12 cellular contexts compared by ENCODE assay signal in the genomic region with DNA sequence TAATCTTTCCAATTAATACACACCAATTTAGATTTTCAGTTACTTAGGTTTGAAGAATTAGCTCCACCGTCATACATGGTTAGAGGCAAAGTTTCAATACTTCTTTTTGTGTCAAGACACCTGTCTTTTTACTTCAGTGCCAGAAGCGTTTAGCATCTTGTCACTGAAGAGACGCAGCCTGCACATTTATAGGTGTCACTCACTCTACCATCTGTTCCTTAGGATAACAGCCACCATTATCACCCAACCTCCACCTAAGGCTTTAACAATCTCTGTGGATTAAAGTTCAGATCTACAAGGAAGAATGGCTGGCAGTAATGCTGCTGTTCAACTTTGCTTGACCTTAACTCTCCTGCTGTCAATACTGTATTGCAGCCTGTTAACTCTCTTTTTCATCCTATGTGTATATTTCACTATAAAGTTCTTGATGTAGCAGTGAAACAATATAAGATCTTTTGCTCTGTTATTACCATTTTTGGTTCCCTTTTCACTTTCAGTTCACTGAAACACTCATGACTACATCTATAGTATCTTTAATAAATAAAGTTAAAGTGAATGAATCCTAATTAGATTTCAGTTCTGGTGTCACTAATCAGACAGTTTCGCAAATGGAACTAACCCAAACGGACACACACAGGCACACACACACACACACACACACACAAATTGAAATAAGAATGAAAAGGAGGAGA.
DNase-seq lines count a peak whose midpoint lies in the region; ATAC-seq and TF ChIP-seq lines count a peak whose summit lies in the region.
"Had no signal": no experiment of that assay in that cellular context is flagged by ENCODE, and none has a peak within 500 bp of the region (broad histone marks: within the 10 kb centered on the region; RNA-seq: fewer than 3 reads in every experiment).

No MANE protein-coding gene starts in this region.

- DNase-seq in HEK293T (ENCODE audit: extremely low spot score) (no peak), NCI-H1105 treated with DMSO at 0.1 percent for 48 hours (lab: John Stamatoyannopoulos, UW) (peak; percentile 33), glutamatergic neuron (no peak), SW480 (ENCODE audit: low spot score) (no peak), dedifferentiated amniotic fluid mesenchymal stem cell (ENCODE audit: extremely low spot score) (no peak), hepatic stellate cell (ENCODE audit: low spot score) (no peak)
- no peak for DNase-seq in natural killer cell treated with Interleukin-12 subunit alpha and Interleukin-12 subunit beta and Interleukin-15 and Interleukin-18, amount 100 ng/mL, for 72 hours (ENCODE audit: low spot score)
- DNase-seq: activated T-cell treated with anti-CD3 and anti-CD28 coated beads, Interleukin-2, amount 50 U/mL, for 72 hours; endodermal cell; heart left ventricle; NCI-H2029 had no signal

- H3K4me1 Mint-ChIP-seq in glutamatergic neuron (ENCODE audit: low read depth, unreplicated experiment) = peaks cover 21% of the 10 kb centered on the region
- H3K4me1 Mint-ChIP-seq in natural killer cell treated with Interleukin-12 subunit alpha and Interleukin-12 subunit beta and Interleukin-15 and Interleukin-18, amount 100 ng/mL, for 72 hours (ENCODE audit: low read depth in 2 of 2) = no peaks in the 10 kb centered on the region
- H3K4me1 Mint-ChIP-seq: endodermal cell had no signal

- peak; percentile 65 for ATAC-seq in GM18907 (IDR thresholded peaks at IDR 0.05; ENCODE audit: unreplicated experiment)
- ATAC-seq in natural killer cell treated with Interleukin-12 subunit alpha and Interleukin-12 subunit beta and Interleukin-15 and Interleukin-18, amount 100 ng/mL, for 72 hours = no peak
- ATAC-seq: activated T-cell treated with anti-CD3 and anti-CD28 coated beads, Interleukin-2, amount 50 U/mL, for 72 hours; heart left ventricle had no signal

- no peaks in the 10 kb centered on the region for H3K36me3 Mint-ChIP-seq in glutamatergic neuron (ENCODE audit: unreplicated experiment)
- no peaks in the 10 kb centered on the region for H3K36me3 Mint-ChIP-seq in natural killer cell treated with Interleukin-12 subunit alpha and Interleukin-12 subunit beta and Interleukin-15 and Interleukin-18, amount 100 ng/mL, for 72 hours

- H3K27me3 Mint-ChIP-seq in glutamatergic neuron (ENCODE audit: unreplicated experiment) = peaks cover 3% of the 10 kb centered on the region
- no peaks in the 10 kb centered on the region for H3K27me3 Mint-ChIP-seq in natural killer cell treated with Interleukin-12 subunit alpha and Interleukin-12 subunit beta and Interleukin-15 and Interleukin-18, amount 100 ng/mL, for 72 hours

- peak overlapping the region; percentile 66 for H3K27ac Mint-ChIP-seq in glutamatergic neuron (ENCODE audit: unreplicated experiment)
- no peak overlapping the region for H3K27ac Mint-ChIP-seq in natural killer cell treated with Interleukin-12 subunit alpha and Interleukin-12 subunit beta and Interleukin-15 and Interleukin-18, amount 100 ng/mL, for 72 hours
- H3K27ac Mint-ChIP-seq: activated T-cell treated with anti-CD3 and anti-CD28 coated beads, Interleukin-2, amount 50 U/mL, for 72 hours; endodermal cell had no signal

- POLR2A ChIA-PET in HEK293T (lab: Yijun Ruan, JAX) = no interaction called here

- H3K9me3 Mint-ChIP-seq in glutamatergic neuron (ENCODE audit: unreplicated experiment) = no peaks in the 10 kb centered on the region
- no peaks in the 10 kb centered on the region for H3K9me3 Mint-ChIP-seq in natural killer cell treated with Interleukin-12 subunit alpha and Interleukin-12 subunit beta and Interleukin-15 and Interleukin-18, amount 100 ng/mL, for 72 hours
- H3K9me3 Mint-ChIP-seq: endodermal cell had no signal

- TF ChIP-seq CTCF in glutamatergic neuron (IDR thresholded peaks at IDR 0.05; ENCODE audit: partially characterized antibody, unreplicated experiment) = no peak

- CTCF ChIA-PET in HEK293T (lab: Yijun Ruan, JAX) = no interaction called here

- H3K4me3 Mint-ChIP-seq in glutamatergic neuron (ENCODE audit: unreplicated experiment) = peak overlapping the region; percentile 40
- H3K4me3 Mint-ChIP-seq in natural killer cell treated with Interleukin-12 subunit alpha and Interleukin-12 subunit beta and Interleukin-15 and Interleukin-18, amount 100 ng/mL, for 72 hours = no peak overlapping the region
- H3K4me3 Mint-ChIP-seq: activated T-cell treated with anti-CD3 and anti-CD28 coated beads, Interleukin-2, amount 50 U/mL, for 72 hours; endodermal cell had no signal

TF ChIP-seq in HEK293T, 16 proteins besides CTCF, POLR2A, EP300 and RAD21:
- TF ChIP-seq LEF1 (IDR thresholded peaks at IDR 0.05; ENCODE audit: borderline replicate concordance) (no peak), CTBP1 (IDR thresholded peaks at IDR 0.05; ENCODE audit: borderline replicate concordance) (no peak), PKNOX1 (IDR thresholded peaks at IDR 0.05) (peak; percentile 86)
